In the genomic region with DNA sequence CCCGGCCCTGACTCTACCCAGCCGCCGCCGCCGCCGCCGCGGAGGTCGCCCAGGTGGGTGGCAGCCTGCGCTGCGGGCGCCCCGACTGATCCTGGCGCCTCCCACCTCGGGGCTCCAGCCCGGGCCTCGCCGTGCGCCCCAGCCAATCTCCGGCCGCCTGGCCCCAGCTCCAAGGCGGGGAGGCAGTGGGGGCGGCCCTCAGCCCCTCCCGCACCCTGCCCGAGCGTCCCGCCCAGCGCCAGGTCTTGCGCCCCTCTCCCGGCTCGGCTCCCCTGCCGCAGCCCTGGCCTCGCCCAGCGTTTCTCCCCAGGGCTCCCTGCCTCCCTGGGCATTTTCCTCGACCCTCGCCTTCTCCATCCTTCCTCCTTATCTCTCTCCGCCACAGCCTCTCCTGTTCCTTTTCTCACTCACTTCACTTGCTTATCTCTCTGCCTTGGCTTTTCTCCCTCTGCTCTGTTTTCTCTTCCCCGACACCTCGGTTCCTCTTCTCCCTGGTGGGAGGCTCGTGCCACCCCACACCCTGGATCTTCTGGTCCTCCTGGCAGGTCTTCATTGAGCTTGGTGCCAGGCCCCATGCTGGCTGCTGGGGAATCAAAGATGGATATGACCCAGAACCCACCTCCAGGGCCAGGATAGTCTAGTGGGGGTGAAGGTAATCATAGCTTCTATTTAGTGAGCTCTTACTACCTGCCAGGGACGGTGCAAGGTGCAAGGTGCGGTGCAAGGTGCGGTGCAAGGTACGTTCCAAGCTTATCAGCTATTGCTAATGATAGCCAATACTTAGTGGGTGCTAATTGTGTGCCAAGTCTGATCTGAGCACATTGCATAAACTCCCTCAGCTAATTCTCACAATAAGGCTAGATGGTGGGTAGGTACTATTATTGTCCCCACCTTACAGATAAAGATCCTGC, we compare ENCODE assay signal across 9 cellular contexts. TPM values are rescaled to one million over a fixed set of nuclear protein-coding genes. Genes with fewer than 3 reads are reported as not detected.
DNase-seq lines count a peak whose midpoint lies in the region; ATAC-seq and TF ChIP-seq lines count a peak whose summit lies in the region.
"Had no signal": no experiment of that assay in that cellular context is flagged by ENCODE, and none has a peak within 500 bp of the region (broad histone marks: within the 10 kb centered on the region; RNA-seq: fewer than 3 reads in every experiment).

A gene with protein sequence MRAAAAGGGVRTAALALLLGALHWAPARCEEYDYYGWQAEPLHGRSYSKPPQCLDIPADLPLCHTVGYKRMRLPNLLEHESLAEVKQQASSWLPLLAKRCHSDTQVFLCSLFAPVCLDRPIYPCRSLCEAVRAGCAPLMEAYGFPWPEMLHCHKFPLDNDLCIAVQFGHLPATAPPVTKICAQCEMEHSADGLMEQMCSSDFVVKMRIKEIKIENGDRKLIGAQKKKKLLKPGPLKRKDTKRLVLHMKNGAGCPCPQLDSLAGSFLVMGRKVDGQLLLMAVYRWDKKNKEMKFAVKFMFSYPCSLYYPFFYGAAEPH (minus strand): TSS at position 87 of the 911 bp plus-strand sequence. CDS start 166 bp downstream, outside the sequence.

- H3K36me3 Mint-ChIP-seq in CD14-positive monocyte (peaks cover 0 to 5% of the 10 kb centered on the region in 2 donors), nephron (ENCODE audit: low read depth) (no peaks in the 10 kb centered on the region)

- H3K4me3 Mint-ChIP-seq in CD14-positive monocyte (peak within 1 kb of the TSS; percentile 35 to 81), nephron (peak within 1 kb of the TSS; percentile 73 to 86 (median 75))

- no peaks in the 10 kb centered on the region for H3K36me3 ChIP-seq in esophagus muscularis mucosa

- H3K4me1 Mint-ChIP-seq in CD14-positive monocyte = peaks cover 29% of the 10 kb centered on the region
- H3K4me1 Mint-ChIP-seq in nephron = peaks cover 9% of the 10 kb centered on the region

- peaks cover 0 to 73% (median 13%) of the 10 kb centered on the region in 4 donors for H3K27me3 ChIP-seq in esophagus muscularis mucosa

- H3K27ac Mint-ChIP-seq in CD14-positive monocyte (no peak within 1 kb of the TSS), nephron (no peak within 1 kb of the TSS)

- ATAC-seq in HG03439 (IDR thresholded peaks at IDR 0.05; ENCODE audit: unreplicated experiment) = no peak

- H3K4me3 ChIP-seq in esophagus muscularis mucosa = peak within 1 kb of the TSS; percentile 40 to 48 (median 44)

- no peak within 1 kb of the TSS for H3K27ac ChIP-seq in esophagus muscularis mucosa (replicated peaks in 1 of 4)

- WGBS in esophagus muscularis mucosa = 19% methylated on average over 22 of the region's 44 CpGs

- no peak for TF ChIP-seq EP300 in esophagus muscularis mucosa (IDR thresholded peaks at IDR 0.05)

- no peak for TF ChIP-seq CTCF in CD14-positive monocyte (IDR thresholded peaks at IDR 0.05)
- no peak for TF ChIP-seq CTCF in esophagus muscularis mucosa (IDR thresholded peaks at IDR 0.05)
- TF ChIP-seq CTCF in nephron (IDR thresholded peaks at IDR 0.05; ENCODE audit: unreplicated experiment in 3 of 3) = no peak

- H3K27me3 Mint-ChIP-seq in CD14-positive monocyte (ENCODE audit: low read depth in 3 of 3) = peaks cover 42 to 56% (median 54%) of the 10 kb centered on the region in 3 donors
- peaks cover 86% of the 10 kb centered on the region for H3K27me3 Mint-ChIP-seq in nephron (ENCODE audit: low read depth)

- H3K9me3 Mint-ChIP-seq in CD14-positive monocyte = peaks cover 0 to 8% (median 4%) of the 10 kb centered on the region in 7 donors
- no peaks in the 10 kb centered on the region for H3K9me3 Mint-ChIP-seq in nephron

- peaks cover 0 to 15% (median 11%) of the 10 kb centered on the region in 4 donors for H3K4me1 ChIP-seq in esophagus muscularis mucosa

- DNase-seq in CD14-positive monocyte (ENCODE audit: low spot score) (no peak), NCI-H146 treated with DMSO at 0.1 percent for 48 hours (lab: John Stamatoyannopoulos, UW; ENCODE audit: unreplicated experiment) (peak; percentile 28), esophagus muscularis mucosa (ENCODE audit: extremely low spot score) (no peak), occipital lobe (lab: John Stamatoyannopoulos, UW) (no peak), epidermal melanocyte (ENCODE audit: insufficient read length, low spot score) (no peak)
- no peak for DNase-seq in activated effector memory CD4-positive, alpha-beta T cell treated with Interleukin-2 at 50 U/mL for 16 hours
- DNase-seq: NCI-H2081 had no signal

- H3K9me3 ChIP-seq in esophagus muscularis mucosa = no peaks in the 10 kb centered on the region

- TF ChIP-seq POLR2A in esophagus muscularis mucosa (IDR thresholded peaks at IDR 0.05; ENCODE audit: low read depth) = no peak

- intact Hi-C loops in CD14-positive monocyte (cut with micrococcal nuclease) (no loop called here), esophagus muscularis mucosa (cut with DNase I) (no loop called here)

RNA-seq across cellular contexts. Expression of the gene that starts here (rescaled TPM):
- not detected for polyA plus RNA-seq in CD14-positive monocyte
- total RNA-seq in esophagus muscularis mucosa (10 to 100 TPM; 19.9 to 41.3 (median 34.8) TPM), occipital lobe (0.62 TPM)

Comparison
In these comparisons a context has a peak if more than half of its experiments do, and no peak if none do; other contexts are left out.
1. RNA of the gene that starts here (total RNA-seq): 19.9 to 41.3 TPM in esophagus muscularis mucosa; 0.62 TPM in occipital lobe (single experiment); every median in the first group is over 10 times any median in the second.